ENCODE assay signal across 20 cellular contexts in genomic region chr1:16047791-16048475, GRCh38. TPM values are rescaled to one million over a fixed set of nuclear protein-coding genes. Genes with fewer than 3 reads are reported as not detected.
DNase-seq lines count a peak whose midpoint lies in the region; ATAC-seq and TF ChIP-seq lines count a peak whose summit lies in the region.
"Had no signal": no experiment of that assay in that cellular context is flagged by ENCODE, and none has a peak within 500 bp of the region (broad histone marks: within the 10 kb centered on the region; RNA-seq: fewer than 3 reads in every experiment).

No MANE protein-coding gene starts in this region.

- no peaks in the 10 kb centered on the region for H3K27me3 ChIP-seq in CD8-positive, alpha-beta T cell (ENCODE audit: insufficient read depth, low read length)
- no peaks in the 10 kb centered on the region for H3K27me3 ChIP-seq in parathyroid adenoma (ENCODE audit: control insufficient read depth, insufficient read depth, low read length)

- TF ChIP-seq CTCF in CD8-positive, alpha-beta T cell (IDR thresholded peaks at IDR 0.05): no peak
- TF ChIP-seq CTCF in parathyroid adenoma (IDR thresholded peaks at IDR 0.05): no peak
- TF ChIP-seq CTCF in natural killer cell (IDR thresholded peaks at IDR 0.05): no peak
- TF ChIP-seq CTCF in activated CD8-positive, alpha-beta T cell treated with anti-CD3 and anti-CD28 coated beads for 36 hours (IDR thresholded peaks at IDR 0.05): no peak

- POLR2A ChIA-PET in CD8-positive, alpha-beta T cell (lab: Charles Lee): no interaction called here
- POLR2A ChIA-PET in activated CD8-positive, alpha-beta T cell treated with anti-CD3 and anti-CD28 coated beads for 36 hours (lab: Charles Lee): no interaction called here

- no peak overlapping the region for H3K27ac Mint-ChIP-seq in CD8-positive, alpha-beta T cell
- H3K27ac Mint-ChIP-seq in activated T-helper 17 cell treated with anti-CD3 and anti-CD28 coated beads, Interleukin-2, amount 50 U/mL, for 72 hours: peak overlapping the region; percentile 54
- H3K27ac Mint-ChIP-seq in immature natural killer cell (no peak overlapping the region), natural killer cell (no peak overlapping the region)
- no peak overlapping the region for H3K27ac Mint-ChIP-seq in activated T-helper 2 cell treated with anti-CD3 and anti-CD28 coated beads, Interferon-gamma antibody, Interleukin-2, Interleukin-4, amounts not matched to agents 10 μg/mL and 5 μg/mL and 100 μg/mL, durations not matched to agents 14 hours and 24 hours and 36 hours
- no peak overlapping the region for H3K27ac Mint-ChIP-seq in activated CD8-positive, alpha-beta T cell treated with anti-CD3 and anti-CD28 coated beads for 36 hours
- H3K27ac Mint-ChIP-seq: effector memory CD8-positive, alpha-beta T cell had no signal

- CTCF ChIA-PET in CD8-positive, alpha-beta T cell (lab: Charles Lee): interaction anchor here (1.2 to 3.1 kb wide), 2 partner anchors 7 to 39 kb away, joined by 4 to 7 read pairs; no protein-coding TSS in a partner anchor
- CTCF ChIA-PET in activated CD8-positive, alpha-beta T cell treated with anti-CD3 and anti-CD28 coated beads for 36 hours (lab: Charles Lee): interaction anchor here (1.0 kb wide), 1 partner anchor 38 kb away, joined by 6 read pairs; no protein-coding TSS in a partner anchor

- H3K36me3 Mint-ChIP-seq in CD8-positive, alpha-beta T cell: no peaks in the 10 kb centered on the region
- no peaks in the 10 kb centered on the region for H3K36me3 Mint-ChIP-seq in activated T-helper 17 cell treated with anti-CD3 and anti-CD28 coated beads, Interleukin-2, amount 50 U/mL, for 72 hours (ENCODE audit: low read depth)
- H3K36me3 Mint-ChIP-seq in immature natural killer cell: no peaks in the 10 kb centered on the region
- H3K36me3 Mint-ChIP-seq in activated T-helper 2 cell treated with anti-CD3 and anti-CD28 coated beads, Interferon-gamma antibody, Interleukin-2, Interleukin-4, amounts not matched to agents 10 μg/mL and 5 μg/mL and 100 μg/mL, durations not matched to agents 14 hours and 24 hours and 36 hours (ENCODE audit: low read depth): no peaks in the 10 kb centered on the region
- no peaks in the 10 kb centered on the region for H3K36me3 Mint-ChIP-seq in natural killer cell
- no peaks in the 10 kb centered on the region for H3K36me3 Mint-ChIP-seq in activated CD8-positive, alpha-beta T cell treated with anti-CD3 and anti-CD28 coated beads for 36 hours (ENCODE audit: low read depth)

- H3K36me3 ChIP-seq in CD8-positive, alpha-beta T cell (ENCODE audit: insufficient read depth, low read length): no peaks in the 10 kb centered on the region
- H3K36me3 ChIP-seq in parathyroid adenoma (ENCODE audit: control insufficient read depth, insufficient read depth, low read length): no peaks in the 10 kb centered on the region
- H3K36me3 ChIP-seq: neutrophil had no signal

- peak overlapping the region; percentile 45 for H3K4me3 ChIP-seq in CD8-positive, alpha-beta T cell (ENCODE audit: low read depth, low read length)
- H3K4me3 ChIP-seq in parathyroid adenoma (ENCODE audit: low read depth, low read length): no peak overlapping the region

- intact Hi-C loops in CD8-positive, alpha-beta T cell (cut with DNase I, micrococcal nuclease): no loop called here
- intact Hi-C loops in activated T-helper 2 cell treated with anti-CD3 and anti-CD28 coated beads, Interferon-gamma antibody, Interleukin-2, Interleukin-4, amounts not matched to agents 10 μg/mL and 5 μg/mL and 100 μg/mL, durations not matched to agents 14 hours and 24 hours and 36 hours (cut with micrococcal nuclease): no loop called here
- intact Hi-C loops in natural killer cell (cut with micrococcal nuclease) (no loop called here), posterior vena cava (cut with DNase I) (no loop called here)
- intact Hi-C loops in activated CD8-positive, alpha-beta T cell treated with anti-CD3 and anti-CD28 coated beads for 36 hours (cut with micrococcal nuclease): no loop called here

- H3K79me2 ChIP-seq in parathyroid adenoma: no peaks in the 10 kb centered on the region

- H3K4me1 Mint-ChIP-seq in CD8-positive, alpha-beta T cell (ENCODE audit: low read depth): peaks cover 5% of the 10 kb centered on the region
- H3K4me1 Mint-ChIP-seq in activated T-helper 17 cell treated with anti-CD3 and anti-CD28 coated beads, Interleukin-2, amount 50 U/mL, for 72 hours: no peaks in the 10 kb centered on the region
- peaks cover 1 to 6% of the 10 kb centered on the region in 2 donors for H3K4me1 Mint-ChIP-seq in immature natural killer cell
- no peaks in the 10 kb centered on the region for H3K4me1 Mint-ChIP-seq in activated T-helper 2 cell treated with anti-CD3 and anti-CD28 coated beads, Interferon-gamma antibody, Interleukin-2, Interleukin-4, amounts not matched to agents 10 μg/mL and 5 μg/mL and 100 μg/mL, durations not matched to agents 14 hours and 24 hours and 36 hours (ENCODE audit: low read depth)
- H3K4me1 Mint-ChIP-seq in natural killer cell: peaks cover 0 to 12% of the 10 kb centered on the region in 2 donors
- H3K4me1 Mint-ChIP-seq in activated CD8-positive, alpha-beta T cell treated with anti-CD3 and anti-CD28 coated beads for 36 hours (ENCODE audit: low read depth): no peaks in the 10 kb centered on the region

- peak overlapping the region; percentile 49 for H3K4me3 Mint-ChIP-seq in CD8-positive, alpha-beta T cell
- H3K4me3 Mint-ChIP-seq in activated T-helper 17 cell treated with anti-CD3 and anti-CD28 coated beads, Interleukin-2, amount 50 U/mL, for 72 hours: no peak overlapping the region
- H3K4me3 Mint-ChIP-seq in immature natural killer cell: peak overlapping the region in 4 of 5 donors; percentile 6 to 69 (median 56)
- no peak overlapping the region for H3K4me3 Mint-ChIP-seq in activated T-helper 2 cell treated with anti-CD3 and anti-CD28 coated beads, Interferon-gamma antibody, Interleukin-2, Interleukin-4, amounts not matched to agents 10 μg/mL and 5 μg/mL and 100 μg/mL, durations not matched to agents 14 hours and 24 hours and 36 hours (ENCODE audit: low read depth)
- H3K4me3 Mint-ChIP-seq in natural killer cell: no peak overlapping the region
- no peak overlapping the region for H3K4me3 Mint-ChIP-seq in activated CD8-positive, alpha-beta T cell treated with anti-CD3 and anti-CD28 coated beads for 36 hours

- no peak for DNase-seq in CD8-positive, alpha-beta T cell
- DNase-seq in immature natural killer cell (no peak), natural killer cell (no peak), posterior vena cava (ENCODE audit: low spot score) (no peak)
- DNase-seq in activated T-helper 2 cell treated with anti-CD3 and anti-CD28 coated beads, Interferon-gamma antibody, Interleukin-2, Interleukin-4, amounts not matched to agents 10 μg/mL and 5 μg/mL and 100 μg/mL, durations not matched to agents 14 hours and 24 hours and 36 hours (ENCODE audit: low spot score): no peak
- no peak for DNase-seq in activated CD8-positive, alpha-beta T cell treated with anti-CD3 and anti-CD28 coated beads for 36 hours
- DNase-seq: GOT3, mammary epithelial cell, NCI-H1436 treated with DMSO at 0.1 percent for 48 hours, NCI-H774, SHP77 had no signal

- ATAC-seq in CD8-positive, alpha-beta T cell: no peak
- no peak for ATAC-seq in activated T-helper 17 cell treated with anti-CD3 and anti-CD28 coated beads, Interleukin-2, amount 50 U/mL, for 72 hours (replicated peaks)
- no peak for ATAC-seq in natural killer cell
- no peak for ATAC-seq in activated CD8-positive, alpha-beta T cell treated with anti-CD3 and anti-CD28 coated beads for 36 hours

- H3K9me3 ChIP-seq in CD8-positive, alpha-beta T cell (ENCODE audit: low read length): no peaks in the 10 kb centered on the region
- H3K9me3 ChIP-seq in parathyroid adenoma (ENCODE audit: control insufficient read depth, low read length): no peaks in the 10 kb centered on the region
- H3K9me3 ChIP-seq: neutrophil had no signal

- H3K9me3 Mint-ChIP-seq in CD8-positive, alpha-beta T cell: no peaks in the 10 kb centered on the region
- H3K9me3 Mint-ChIP-seq in activated T-helper 17 cell treated with anti-CD3 and anti-CD28 coated beads, Interleukin-2, amount 50 U/mL, for 72 hours: no peaks in the 10 kb centered on the region
- H3K9me3 Mint-ChIP-seq in immature natural killer cell (no peaks in the 10 kb centered on the region), natural killer cell (no peaks in the 10 kb centered on the region)
- no peaks in the 10 kb centered on the region for H3K9me3 Mint-ChIP-seq in activated T-helper 2 cell treated with anti-CD3 and anti-CD28 coated beads, Interferon-gamma antibody, Interleukin-2, Interleukin-4, amounts not matched to agents 10 μg/mL and 5 μg/mL and 100 μg/mL, durations not matched to agents 14 hours and 24 hours and 36 hours
- H3K9me3 Mint-ChIP-seq in activated CD8-positive, alpha-beta T cell treated with anti-CD3 and anti-CD28 coated beads for 36 hours: no peaks in the 10 kb centered on the region
- H3K9me3 Mint-ChIP-seq: effector memory CD8-positive, alpha-beta T cell had no signal

- H2AFZ ChIP-seq in parathyroid adenoma: no peak overlapping the region

- no peak overlapping the region for H3K9ac ChIP-seq in parathyroid adenoma

- H3K27ac ChIP-seq in CD8-positive, alpha-beta T cell (ENCODE audit: low read depth, low read length): no peak overlapping the region
- H3K27ac ChIP-seq in parathyroid adenoma: no peak overlapping the region
- H3K27ac ChIP-seq: neutrophil had no signal

- H3K27me3 Mint-ChIP-seq in CD8-positive, alpha-beta T cell (ENCODE audit: low read depth): peaks cover 18% of the 10 kb centered on the region
- peaks cover 16% of the 10 kb centered on the region for H3K27me3 Mint-ChIP-seq in activated T-helper 17 cell treated with anti-CD3 and anti-CD28 coated beads, Interleukin-2, amount 50 U/mL, for 72 hours
- H3K27me3 Mint-ChIP-seq in immature natural killer cell (ENCODE audit: low read depth in 3 of 3): peaks cover 5 to 7% (median 6%) of the 10 kb centered on the region in 3 donors
- H3K27me3 Mint-ChIP-seq in activated T-helper 2 cell treated with anti-CD3 and anti-CD28 coated beads, Interferon-gamma antibody, Interleukin-2, Interleukin-4, amounts not matched to agents 10 μg/mL and 5 μg/mL and 100 μg/mL, durations not matched to agents 14 hours and 24 hours and 36 hours (ENCODE audit: low read depth): peaks cover 9% of the 10 kb centered on the region
- peaks cover 0 to 10% of the 10 kb centered on the region in 2 donors for H3K27me3 Mint-ChIP-seq in natural killer cell (ENCODE audit: low read depth in 2 of 2)
- peaks cover 14% of the 10 kb centered on the region for H3K27me3 Mint-ChIP-seq in activated CD8-positive, alpha-beta T cell treated with anti-CD3 and anti-CD28 coated beads for 36 hours

- peak overlapping the region; percentile 71 for H3K4me2 ChIP-seq in parathyroid adenoma (ENCODE audit: low read length)

- H3K4me1 ChIP-seq in CD8-positive, alpha-beta T cell (ENCODE audit: insufficient read depth, low read length): peaks cover 6% of the 10 kb centered on the region
- no peaks in the 10 kb centered on the region for H3K4me1 ChIP-seq in parathyroid adenoma

RNA-seq across cellular contexts. Expression of gene CLCNKB, which starts 4.4 kb away (rescaled TPM):
- total RNA-seq in CD8-positive, alpha-beta T cell: not detected
- total RNA-seq in activated T-helper 17 cell treated with anti-CD3 and anti-CD28 coated beads, Interleukin-2, amount 50 U/mL, for 72 hours: under 1 TPM in 1 of 2 donors, not detected in 1; 0.13 TPM
- polyA plus RNA-seq in immature natural killer cell: not detected
- not detected in 2 replicates for total RNA-seq in activated T-helper 2 cell treated with anti-CD3 and anti-CD28 coated beads, Interferon-gamma antibody, Interleukin-2, Interleukin-4, amounts not matched to agents 10 μg/mL and 5 μg/mL and 100 μg/mL, durations not matched to agents 14 hours and 24 hours and 36 hours
- total RNA-seq in natural killer cell (not detected), posterior vena cava (under 1 TPM; 0.62 to 0.88 TPM)
- total RNA-seq in activated CD8-positive, alpha-beta T cell treated with anti-CD3 and anti-CD28 coated beads for 36 hours: not detected
- total RNA-seq: mammary epithelial cell; T-helper 1 cell treated with Interleukin-12 subunit alpha and Interleukin-12 subunit beta and Interleukin-4 antibody, amounts not matched to agents 30 ng/mL and 1 ng/mL, for 36 hours had no signal
- polyA plus RNA-seq: keratinocyte had no signal

RNA-seq across cellular contexts. Expression of gene FAM131C, which starts 25.5 kb away (rescaled TPM):
- not detected for total RNA-seq in CD8-positive, alpha-beta T cell
- total RNA-seq in activated T-helper 17 cell treated with anti-CD3 and anti-CD28 coated beads, Interleukin-2, amount 50 U/mL, for 72 hours: under 1 TPM; 0.24 to 0.69 TPM
- polyA plus RNA-seq in immature natural killer cell: not detected
- 1.4 and 1.8 TPM in 2 replicates for total RNA-seq in activated T-helper 2 cell treated with anti-CD3 and anti-CD28 coated beads, Interferon-gamma antibody, Interleukin-2, Interleukin-4, amounts not matched to agents 10 μg/mL and 5 μg/mL and 100 μg/mL, durations not matched to agents 14 hours and 24 hours and 36 hours
- total RNA-seq in natural killer cell: not detected
- total RNA-seq in activated CD8-positive, alpha-beta T cell treated with anti-CD3 and anti-CD28 coated beads for 36 hours: under 1 TPM; 0.70 to 0.87 TPM
- total RNA-seq in posterior vena cava: 1 to 10 TPM in 1 of 2 donors, under 1 TPM in 1; 0.88 to 1.2 TPM

RNA-seq across cellular contexts. Expression of gene CLCNKA, which starts 26.1 kb away (rescaled TPM):
- not detected for total RNA-seq in CD8-positive, alpha-beta T cell
- under 1 TPM in 1 of 2 donors, not detected in 1; 0.40 TPM for total RNA-seq in activated T-helper 17 cell treated with anti-CD3 and anti-CD28 coated beads, Interleukin-2, amount 50 U/mL, for 72 hours
- polyA plus RNA-seq in immature natural killer cell: not detected
- total RNA-seq in activated T-helper 2 cell treated with anti-CD3 and anti-CD28 coated beads, Interferon-gamma antibody, Interleukin-2, Interleukin-4, amounts not matched to agents 10 μg/mL and 5 μg/mL and 100 μg/mL, durations not matched to agents 14 hours and 24 hours and 36 hours: not detected in 2 replicates
- total RNA-seq in natural killer cell: under 1 TPM in 2 of 3 donors, not detected in 1; 0.16 to 0.33 TPM
- not detected for total RNA-seq in activated CD8-positive, alpha-beta T cell treated with anti-CD3 and anti-CD28 coated beads for 36 hours
- under 1 TPM; 0.51 to 0.90 TPM for total RNA-seq in posterior vena cava
- total RNA-seq: cerebellum; mammary epithelial cell; T-helper 1 cell treated with Interleukin-12 subunit alpha and Interleukin-12 subunit beta and Interleukin-4 antibody, amounts not matched to agents 30 ng/mL and 1 ng/mL, for 36 hours; temporal lobe had no signal
- polyA plus RNA-seq: keratinocyte, mammary epithelial cell had no signal

RNA-seq across cellular contexts. Expression of gene HSPB7, which starts 30.1 kb away (rescaled TPM):
- not detected for total RNA-seq in CD8-positive, alpha-beta T cell
- not detected for total RNA-seq in activated T-helper 17 cell treated with anti-CD3 and anti-CD28 coated beads, Interleukin-2, amount 50 U/mL, for 72 hours
- not detected for polyA plus RNA-seq in immature natural killer cell
- not detected in 2 replicates for total RNA-seq in activated T-helper 2 cell treated with anti-CD3 and anti-CD28 coated beads, Interferon-gamma antibody, Interleukin-2, Interleukin-4, amounts not matched to agents 10 μg/mL and 5 μg/mL and 100 μg/mL, durations not matched to agents 14 hours and 24 hours and 36 hours
- total RNA-seq in natural killer cell (not detected), posterior vena cava (100 to 1,000 TPM; 272 to 588 TPM)
- not detected for total RNA-seq in activated CD8-positive, alpha-beta T cell treated with anti-CD3 and anti-CD28 coated beads for 36 hours
- total RNA-seq: T-helper 1 cell treated with Interleukin-12 subunit alpha and Interleukin-12 subunit beta and Interleukin-4 antibody, amounts not matched to agents 30 ng/mL and 1 ng/mL, for 36 hours; temporal lobe had no signal
- polyA plus RNA-seq: mammary epithelial cell had no signal

RNA-seq across cellular contexts. Expression of gene SRARP, which starts 43.9 kb away (rescaled TPM):
- total RNA-seq in CD8-positive, alpha-beta T cell: not detected
- total RNA-seq in activated T-helper 17 cell treated with anti-CD3 and anti-CD28 coated beads, Interleukin-2, amount 50 U/mL, for 72 hours: not detected
- not detected for polyA plus RNA-seq in immature natural killer cell
- not detected in 2 replicates for total RNA-seq in activated T-helper 2 cell treated with anti-CD3 and anti-CD28 coated beads, Interferon-gamma antibody, Interleukin-2, Interleukin-4, amounts not matched to agents 10 μg/mL and 5 μg/mL and 100 μg/mL, durations not matched to agents 14 hours and 24 hours and 36 hours
- total RNA-seq in natural killer cell (not detected), posterior vena cava (not detected)
- total RNA-seq in activated CD8-positive, alpha-beta T cell treated with anti-CD3 and anti-CD28 coated beads for 36 hours: not detected
- total RNA-seq: astrocyte; mammary epithelial cell; T-helper 1 cell treated with Interleukin-12 subunit alpha and Interleukin-12 subunit beta and Interleukin-4 antibody, amounts not matched to agents 30 ng/mL and 1 ng/mL, for 36 hours had no signal
- polyA plus RNA-seq: keratinocyte, mammary epithelial cell had no signal

Comparison
In these comparisons a context has a peak if more than half of its experiments do, and no peak if none do; other contexts are left out.
1. H3K4me3 Mint-ChIP-seq: peak in CD8-positive, alpha-beta T cell (single experiment) and immature natural killer cell (4 of 5); none in activated T-helper 17 cell treated with anti-CD3 and anti-CD28 coated beads, Interleukin-2, amount 50 U/mL, for 72 hours (single experiment), activated T-helper 2 cell treated with anti-CD3 and anti-CD28 coated beads, Interferon-gamma antibody, Interleukin-2, Interleukin-4, amounts not matched to agents 10 μg/mL and 5 μg/mL and 100 μg/mL, durations not matched to agents 14 hours and 24 hours and 36 hours (single experiment), natural killer cell (single experiment) and activated CD8-positive, alpha-beta T cell treated with anti-CD3 and anti-CD28 coated beads for 36 hours (single experiment).